ENCODE assay signal across 21 cellular contexts in the genomic region with DNA sequence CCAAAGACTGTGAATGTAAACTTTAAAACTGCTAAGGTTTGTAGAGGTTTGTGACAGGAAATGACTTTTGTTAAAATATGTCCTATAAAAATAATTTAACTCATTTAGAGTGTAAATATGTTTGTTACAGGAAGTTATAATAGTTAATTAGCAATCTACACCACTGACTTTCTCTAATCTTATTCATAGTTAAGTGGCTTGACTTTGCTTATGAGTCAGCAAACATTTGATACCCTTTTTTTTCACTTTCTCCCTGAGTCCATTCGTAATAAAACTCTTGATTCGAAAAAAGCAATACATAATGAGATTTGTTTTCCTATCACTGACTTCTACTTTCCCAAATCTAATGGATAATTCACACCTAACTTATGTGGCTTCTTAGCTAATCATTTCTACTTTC.
DNase-seq lines count a peak whose midpoint lies in the region; ATAC-seq, FAIRE-seq and TF ChIP-seq lines count a peak whose summit lies in the region.
"Had no signal": no experiment of that assay in that cellular context is flagged by ENCODE, and none has a peak within 500 bp of the region (broad histone marks: within the 10 kb centered on the region; RNA-seq: fewer than 3 reads in every experiment).

No MANE protein-coding gene starts in this region.

- H3K79me2 ChIP-seq in GM12878 (ENCODE audit: control insufficient read depth, insufficient read depth, low read length), result no peaks in the 10 kb centered on the region

- in situ Hi-C loops in GM12878 (cut with MboI), result no loop called here

- no peak for TF ChIP-seq EP300 in GM12878 (IDR thresholded peaks at IDR 0.05; ENCODE audit: borderline replicate concordance in 1 of 2, control insufficient read depth in 1 of 2, low read depth in 2 of 2, low read length in 2 of 2)

- H3K36me3 ChIP-seq in A673 (ENCODE audit: insufficient read depth, low read length, poor library complexity, severe bottlenecking), result no peaks in the 10 kb centered on the region
- H3K36me3 ChIP-seq in GM12878 (ENCODE audit: control insufficient read depth in 2 of 2, insufficient read depth in 2 of 2, low read length in 1 of 2), result no peaks in the 10 kb centered on the region
- H3K36me3 ChIP-seq: BLaER1 treated with 17β-estradiol and CSF1 and Interleukin-3, amounts not matched to agents 10 nM and 100 nM; MG63 had no signal

- RAD21 ChIA-PET in GM12878 (lab: Charles Lee; ENCODE audit: unreplicated experiment), result no interaction called here

- H3K4me1 ChIP-seq in A673 (ENCODE audit: insufficient read depth, low read length, poor library complexity, severe bottlenecking) (peaks cover 43% of the 10 kb centered on the region), GM12878 (ENCODE audit: control insufficient read depth, insufficient read depth, low read length) (no peaks in the 10 kb centered on the region)
- H3K4me1 ChIP-seq: BLaER1 treated with 17β-estradiol and CSF1 and Interleukin-3, amounts not matched to agents 10 nM and 100 nM had no signal

- no peak overlapping the region for H3K9ac ChIP-seq in GM12878 (ENCODE audit: control insufficient read depth, insufficient read depth, low read length)
- H3K9ac ChIP-seq: BLaER1 treated with 17β-estradiol and CSF1 and Interleukin-3, amounts not matched to agents 10 nM and 100 nM had no signal

- POLR2A ChIA-PET in A673 (lab: Charles Lee; ENCODE audit: low non-redundant PET), result no interaction called here
- POLR2A ChIA-PET in GM12878 (lab: Charles Lee), result no interaction called here

- TF ChIP-seq CTCF in A673 (conservative IDR thresholded peaks at IDR 0.05; ENCODE audit: low read depth, low read length) (no peak), GM12878 (IDR thresholded peaks at IDR 0.05 in 2 of 3, conservative IDR thresholded peaks at IDR 0.05 in 1 of 3; ENCODE audit: control insufficient read depth in 2 of 3, extremely low read depth in 1 of 3, insufficient read depth in 1 of 3, low read depth in 3 of 3, low read length in 3 of 3) (no peak)

- H3K4me2 ChIP-seq in GM12878 (ENCODE audit: control insufficient read depth, insufficient read depth), result no peak overlapping the region
- H3K4me2 ChIP-seq: BLaER1 treated with 17β-estradiol and CSF1 and Interleukin-3, amounts not matched to agents 10 nM and 100 nM had no signal

- H4K20me1 ChIP-seq in GM12878 (ENCODE audit: control insufficient read depth, insufficient read depth), result no peaks in the 10 kb centered on the region
- H4K20me1 ChIP-seq: BLaER1 treated with 17β-estradiol and CSF1 and Interleukin-3, amounts not matched to agents 10 nM and 100 nM had no signal

- H3K4me3 ChIP-seq in A673 (ENCODE audit: low read depth, low read length, poor library complexity, severe bottlenecking), result no peak overlapping the region
- H3K4me3 ChIP-seq in GM12878, result no peak overlapping the region
- H3K4me3 ChIP-seq: BLaER1 treated with 17β-estradiol and CSF1 and Interleukin-3, amounts not matched to agents 10 nM and 100 nM; MG63 had no signal

- TF ChIP-seq POLR2A in GM12878 (IDR thresholded peaks at IDR 0.05; ENCODE audit: low read depth, low read length), result no peak

- SMC1A ChIA-PET in GM12878 (lab: Charles Lee; ENCODE audit: uncharacterized antibody, unreplicated experiment), result no interaction called here

- CTCF ChIA-PET in A673 (lab: Charles Lee) (no interaction called here), GM12878 (lab: Yijun Ruan, JAX) (no interaction called here)

- H3K27ac ChIP-seq in A673 (ENCODE audit: low read depth, low read length, poor library complexity, severe bottlenecking) (peak overlapping the region; percentile 75), GM12878 (ENCODE audit: control insufficient read depth, insufficient read depth) (no peak overlapping the region)
- H3K27ac ChIP-seq: BLaER1 treated with 17β-estradiol and CSF1 and Interleukin-3, amounts not matched to agents 10 nM and 100 nM had no signal

- 0% methylated on average over 2 of the region's 2 CpGs for WGBS in GM12878 (ENCODE audit: insufficient coverage, insufficient replicate concordance, low lambda C conversion rate, missing lambda C conversion rate)

- H3K9me3 ChIP-seq in A673 (ENCODE audit: low read depth, low read length, poor library complexity, severe bottlenecking) (no peaks in the 10 kb centered on the region), GM12878 (replicated peaks; ENCODE audit: control insufficient read depth, insufficient read depth, low read length) (no peaks in the 10 kb centered on the region)
- H3K9me3 ChIP-seq: MG63 had no signal

- no peak for FAIRE-seq in GM12878 (lab: Jason Lieb, UNC)
- FAIRE-seq: A204.1, D721Med had no signal

- H3K27me3 ChIP-seq in A673 (replicated peaks; ENCODE audit: insufficient read depth, low read depth, low read length, poor library complexity), result no peaks in the 10 kb centered on the region
- no peaks in the 10 kb centered on the region for H3K27me3 ChIP-seq in GM12878 (replicated peaks in 1 of 2; ENCODE audit: control insufficient read depth in 2 of 2, insufficient read depth in 2 of 2, low read length in 1 of 2)
- H3K27me3 ChIP-seq: BLaER1 treated with 17β-estradiol and CSF1 and Interleukin-3, amounts not matched to agents 10 nM and 100 nM; MG63 had no signal

- H2AFZ ChIP-seq in GM12878 (ENCODE audit: control insufficient read depth, low read depth, low read length), result no peak overlapping the region

- BruUV-seq in A673 (replicated peaks; lab: Mats Ljungman, UMichigan) (no TSS peak), GM12878 (replicated peaks; lab: Mats Ljungman, UMichigan) (no TSS peak)

- DNase-seq in A673 (ENCODE audit: low spot score) (peak; percentile 88), HT-29 (ENCODE audit: low spot score) (peak; percentile 39), GM12878 (ENCODE audit: low read depth, low spot score) (no peak), myocyte (ENCODE audit: low read depth) (peak; percentile 18), NCI-H82 (lab: John Stamatoyannopoulos, UW) (no peak), middle frontal gyrus (ENCODE audit: extremely low spot score, low spot score) (no peak), NCI-H526 treated with DMSO at 0.1 percent for 48 hours (lab: John Stamatoyannopoulos, UW) (no peak)
- DNase-seq: CD8-positive, alpha-beta T cell; GDM1; H9; Karpas-422; MG63; NCI-H1048; NCI-H1436; NCI-H2029; NCI-H774; RPMI8226; SHP77 treated with DMSO at 0.1 percent for 48 hours had no signal

- no peak for TF ChIP-seq RAD21 in GM12878 (IDR thresholded peaks at IDR 0.05; ENCODE audit: insufficient read depth, low read depth, low read length)

- ATAC-seq in GM12878, result no peak
- ATAC-seq: CD8-positive, alpha-beta T cell had no signal

- intact Hi-C loops in A673 (cut with micrococcal nuclease; ENCODE audit: unreplicated experiment) (loop anchor here (5.0 to 10.0 kb wide), 3 partner anchors 329 to 539 kb away; no protein-coding TSS in a partner anchor), GM12878 (cut with micrococcal nuclease; ENCODE audit: unreplicated experiment) (no loop called here)

TF ChIP-seq in GM12878, 131 proteins besides CTCF, POLR2A, EP300 and RAD21:
- TF ChIP-seq MTA2 (IDR thresholded peaks at IDR 0.05; ENCODE audit: low read depth), result 0 out of 2 replicates have a peak, but pooled peaks have one; percentile 21
- TF ChIP-seq NR2C2 (IDR thresholded peaks at IDR 0.05; ENCODE audit: borderline replicate concordance, control insufficient read depth, insufficient read length, low read depth), result no peak
- no peak for TF ChIP-seq RFX5 (IDR thresholded peaks at IDR 0.05; ENCODE audit: low read depth, low read length)

Comparison
In these comparisons a context has a peak if more than half of its experiments do, and no peak if none do; other contexts are left out.
1. DNase-seq: peak in A673 (single experiment), HT-29 (single experiment) and myocyte (single experiment); none in GM12878 (single experiment), NCI-H82 (single experiment), middle frontal gyrus (single experiment) and NCI-H526 treated with DMSO at 0.1 percent for 48 hours (single experiment).